27 cellular contexts compared by ENCODE assay signal in genomic region chr15:73001840-73002239, GRCh38.
"Had no signal": no experiment of that assay in that cellular context is flagged by ENCODE, and none has a peak within 500 bp of the region (broad histone marks: within the 10 kb centered on the region; RNA-seq: fewer than 3 reads in every experiment).

No MANE protein-coding gene starts in this region.

- H3K4me2 ChIP-seq: neural progenitor cell, smooth muscle cell had no signal

- H2AFZ ChIP-seq: neural progenitor cell, parathyroid adenoma had no signal

- H3K36me3 ChIP-seq: neural progenitor cell, sigmoid colon, uterus had no signal

- H3K9ac ChIP-seq: neural progenitor cell, parathyroid adenoma had no signal

- H3K27me3 ChIP-seq: neural progenitor cell, sigmoid colon, uterus had no signal

- H3K4me1 ChIP-seq: neural progenitor cell, parathyroid adenoma, sigmoid colon, uterus had no signal

- H3K4me3 ChIP-seq: neural progenitor cell, psoas muscle, sigmoid colon, smooth muscle cell, uterus had no signal

- ATAC-seq: activated CD8-positive, alpha-beta T cell treated with anti-CD3 and anti-CD28 coated beads for 36 hours; activated naive CD8-positive, alpha-beta T cell treated with anti-CD3 and anti-CD28 coated beads, Interleukin-2, amount 50 U/mL, for 24 hours; activated T-cell treated with anti-CD3 and anti-CD28 coated beads, Interleukin-2, amount 50 U/mL, for 4 hours; activated T-helper 17 cell treated with anti-CD3 and anti-CD28 coated beads, Interleukin-2, amount 50 U/mL, for 72 hours; left colon; natural killer cell; stimulated activated memory B cell treated with anti-CD40 and anti-IgM and Interleukin-4, amounts not matched to agents 10 μg/mL and 1 μg/mL and 100 μg/mL, for 72 hours; stimulated activated naive CD8-positive, alpha-beta T cell treated with anti-CD3 and anti-CD28 coated beads, Interleukin-15, amount 100 ng/mL, for 72 hours had no signal

- H3K27ac ChIP-seq: neural progenitor cell, parathyroid adenoma, psoas muscle, sigmoid colon, uterus had no signal

- DNase-seq: activated B cell treated with CpG ODN at 0.5 μM for 24 hours; activated CD4-positive, alpha-beta T cell treated with anti-CD3 and anti-CD28 coated beads, Interleukin-2, amount 50 U/mL, for 1 hour; activated CD8-positive, alpha-beta T cell treated with anti-CD3 and anti-CD28 coated beads for 36 hours; activated naive CD8-positive, alpha-beta T cell treated with anti-CD3 and anti-CD28 coated beads, Interleukin-2, amount 50 U/mL, for 24 hours; activated T-cell treated with anti-CD3 and anti-CD28 coated beads, Interleukin-2, amount 50 U/mL, for 4 hours; amygdala; caudate nucleus; head of caudate nucleus; hippocampal formation; immature natural killer cell; kidney; left colon; natural killer cell; occipital lobe; psoas muscle; sigmoid colon; stimulated activated CD4-positive, alpha-beta T cell treated with anti-CD3 and anti-CD28 coated beads, Interleukin-1b, Interleukin-23, amount 100 ng/mL, for 48 hours; stimulated activated CD4-positive, alpha-beta T cell treated with anti-CD3 and anti-CD28 coated beads, Interleukin-4, amount 100 ng/mL, for 4 hours; stimulated activated CD8-positive, alpha-beta memory T cell treated with anti-CD3 and anti-CD28 coated beads, Interleukin-4, amount 100 ng/mL, for 48 hours; stimulated activated naive CD8-positive, alpha-beta T cell treated with anti-CD3 and anti-CD28 coated beads, Interleukin-15, amount 100 ng/mL, for 72 hours; substantia nigra; uterus had no signal

- H3K9me3 ChIP-seq: psoas muscle, sigmoid colon, uterus had no signal
